Comparison of ENCODE assay signal across 1 cellular context in genomic region chr5:134128648-134128995, GRCh38.
TF ChIP-seq lines count a peak whose summit lies in the region.

No MANE protein-coding gene starts in this region.

TF ChIP-seq in HepG2, 621 proteins besides CTCF, POLR2A, EP300 and RAD21:
- TF ChIP-seq ZNF383 (CRISPR knock-in tag; IDR thresholded peaks at IDR 0.05; ENCODE audit: borderline replicate concordance) (no peak), ZNF747 (CRISPR knock-in tag; IDR thresholded peaks at IDR 0.05; ENCODE audit: borderline replicate concordance) (no peak), IKZF5 (CRISPR knock-in tag; IDR thresholded peaks at IDR 0.05) (no peak), POGZ (CRISPR knock-in tag; IDR thresholded peaks at IDR 0.05) (no peak), ZFP62 (CRISPR knock-in tag; IDR thresholded peaks at IDR 0.05) (no peak), MIXL1 (CRISPR knock-in tag; IDR thresholded peaks at IDR 0.05) (no peak), ZNF232 (CRISPR knock-in tag; IDR thresholded peaks at IDR 0.05; ENCODE audit: borderline replicate concordance) (no peak), ZNF17 (CRISPR knock-in tag; IDR thresholded peaks at IDR 0.05) (no peak), PRDM4 (CRISPR knock-in tag; IDR thresholded peaks at IDR 0.05; ENCODE audit: borderline replicate concordance) (no peak), TOPORS (CRISPR knock-in tag; IDR thresholded peaks at IDR 0.05) (no peak), ZNF652 (CRISPR knock-in tag; IDR thresholded peaks at IDR 0.05; ENCODE audit: borderline replicate concordance, low read depth) (no peak), ZNF574 (CRISPR knock-in tag; IDR thresholded peaks at IDR 0.05) (no peak), ZNF20 (CRISPR knock-in tag; IDR thresholded peaks at IDR 0.05) (no peak)
